ENCODE assay signal across 8 cellular contexts in genomic region chr12:14950982-14951746, GRCh38. TPM values are rescaled to one million over a fixed set of nuclear protein-coding genes. Genes with fewer than 3 reads are reported as not detected.
A peak's percentile ranks its signal among the peaks of the same experiment; 100 is the strongest.
DNase-seq lines count a peak whose midpoint lies in the region; ATAC-seq, FAIRE-seq and TF ChIP-seq lines count a peak whose summit lies in the region.

No MANE protein-coding gene starts in this region.

- BruUV-seq in Calu3 (replicated peaks; lab: Mats Ljungman, UMichigan), result no TSS peak
- BruUV-seq in endothelial cell of umbilical vein (replicated peaks; lab: Mats Ljungman, UMichigan), result no TSS peak

- peak; percentile 69 for DNase-seq in Calu3
- no peak for DNase-seq in RWPE2 (ENCODE audit: low spot score)
- no peak for DNase-seq in endothelial cell of umbilical vein (ENCODE audit: low read depth, low spot score)
- DNase-seq in NCI-H128 (lab: John Stamatoyannopoulos, UW; ENCODE audit: unreplicated experiment), result no peak
- DNase-seq in NK-92 (lab: John Stamatoyannopoulos, UW; ENCODE audit: unreplicated experiment), result no peak

- H3K4me2 ChIP-seq in endothelial cell of umbilical vein (ENCODE audit: insufficient read depth, low read length), result peak overlapping the region; percentile 56

- intact Hi-C loops in Calu3 (cut with micrococcal nuclease; ENCODE audit: unreplicated experiment), result no loop called here
- intact Hi-C loops in endothelial cell of umbilical vein (cut with micrococcal nuclease), result loop anchor here (10.0 kb wide), 1 partner anchor 696 kb away; no protein-coding TSS in a partner anchor

- peak overlapping the region; percentile 64 for H3K27ac ChIP-seq in RWPE2 (ENCODE audit: poor library complexity, severe bottlenecking)
- H3K27ac ChIP-seq in endothelial cell of umbilical vein (ENCODE audit: insufficient read depth, low read depth, low read length), result peak overlapping the region; percentile 94

- peaks cover 16% of the 10 kb centered on the region for H3K36me3 ChIP-seq in RWPE2 (ENCODE audit: low read depth)
- H3K36me3 ChIP-seq in endothelial cell of umbilical vein (ENCODE audit: control insufficient read depth in 2 of 2, extremely low read depth in 1 of 2, insufficient read depth in 2 of 2, low read length in 2 of 2), result peaks cover 13 to 25% of the 10 kb centered on the region in 2 experiments

- no peaks in the 10 kb centered on the region for H3K9me1 ChIP-seq in endothelial cell of umbilical vein (replicated peaks; ENCODE audit: control insufficient read depth, extremely low read depth, insufficient read depth, low read length)

- no peak overlapping the region for H2AFZ ChIP-seq in endothelial cell of umbilical vein (ENCODE audit: low read depth, low read length)

- H3K9me3 ChIP-seq in RWPE2 (ENCODE audit: severe bottlenecking) (no peaks in the 10 kb centered on the region), endothelial cell of umbilical vein (replicated peaks; ENCODE audit: control insufficient read depth, insufficient read depth, low read length) (no peaks in the 10 kb centered on the region)

- peaks cover 62% of the 10 kb centered on the region for H3K4me1 Mint-ChIP-seq in Calu3 (ENCODE audit: low read depth, unreplicated experiment)
- peaks cover 30% of the 10 kb centered on the region for H3K4me1 Mint-ChIP-seq in nephron

- peaks cover 74% of the 10 kb centered on the region for H3K79me2 ChIP-seq in endothelial cell of umbilical vein (ENCODE audit: control insufficient read depth, insufficient read depth, low read length)

- H3K27ac Mint-ChIP-seq in Calu3 (ENCODE audit: unreplicated experiment) (peak overlapping the region; percentile 71), nephron (peak overlapping the region in 2 of 3 experiments; percentile 41 to 98)

- H3K9ac ChIP-seq in endothelial cell of umbilical vein (replicated peaks; ENCODE audit: extremely low read depth, insufficient read depth, low read length), result peak overlapping the region; percentile 75

- H3K27me3 Mint-ChIP-seq in Calu3 (ENCODE audit: unreplicated experiment), result no peaks in the 10 kb centered on the region
- no peaks in the 10 kb centered on the region for H3K27me3 Mint-ChIP-seq in nephron (ENCODE audit: low read depth)

- FAIRE-seq in endothelial cell of umbilical vein (lab: Jason Lieb, UNC), result no peak

- H3K4me3 Mint-ChIP-seq in Calu3 (ENCODE audit: low read depth, unreplicated experiment) (no peak overlapping the region), nephron (no peak overlapping the region)

- POLR2A ChIA-PET in endothelial cell of umbilical vein (lab: Charles Lee), result no interaction called here

- no peaks in the 10 kb centered on the region for H3K27me3 ChIP-seq in RWPE2 (ENCODE audit: insufficient read depth, poor library complexity, severe bottlenecking)
- no peaks in the 10 kb centered on the region for H3K27me3 ChIP-seq in endothelial cell of umbilical vein (ENCODE audit: control insufficient read depth in 2 of 2, insufficient read depth in 2 of 2, low read length in 2 of 2)

- ATAC-seq in RWPE2 (ENCODE audit: low read depth) (peak; percentile 84), HG03354 (IDR thresholded peaks at IDR 0.05; ENCODE audit: poor library complexity, severe bottlenecking, unreplicated experiment) (no peak), HG03457 (IDR thresholded peaks at IDR 0.05; ENCODE audit: unreplicated experiment) (no peak)

- TF ChIP-seq POLR2A in endothelial cell of umbilical vein (IDR thresholded peaks at IDR 0.05; ENCODE audit: low read depth, low read length), result no peak

- H3K4me3 ChIP-seq in RWPE2 (ENCODE audit: severe bottlenecking) (no peak overlapping the region), endothelial cell of umbilical vein (replicated peaks in 1 of 3; ENCODE audit: insufficient read depth in 1 of 3, low read depth in 1 of 3, low read length in 3 of 3) (no peak overlapping the region)

- H4K20me1 ChIP-seq in endothelial cell of umbilical vein (replicated peaks; ENCODE audit: control insufficient read depth, extremely low read depth, insufficient read depth, low read length), result no peaks in the 10 kb centered on the region

- H3K36me3 Mint-ChIP-seq in Calu3 (ENCODE audit: insufficient read depth, unreplicated experiment), result no peaks in the 10 kb centered on the region
- no peaks in the 10 kb centered on the region for H3K36me3 Mint-ChIP-seq in nephron (ENCODE audit: low read depth)

- dilution Hi-C loops in endothelial cell of umbilical vein (cut with MboI; ENCODE audit: extremely low pct_ligation_motif_present, low sequenced_read_pairs), result loop anchor here (10.0 kb wide), 1 partner anchor 116 kb away; no protein-coding TSS in a partner anchor

- H3K9me3 Mint-ChIP-seq in Calu3 (ENCODE audit: low read depth, unreplicated experiment), result no peaks in the 10 kb centered on the region
- H3K9me3 Mint-ChIP-seq in nephron, result no peaks in the 10 kb centered on the region

- H3K4me1 ChIP-seq in RWPE2 (ENCODE audit: insufficient read depth, poor library complexity, severe bottlenecking) (peaks cover 21% of the 10 kb centered on the region), endothelial cell of umbilical vein (ENCODE audit: control insufficient read depth, extremely low read depth, insufficient read depth, low read length) (peaks cover 85% of the 10 kb centered on the region)

- CTCF ChIA-PET in Calu3 (lab: Charles Lee) (no interaction called here), endothelial cell of umbilical vein (lab: Charles Lee) (no interaction called here)

- no peak for TF ChIP-seq CTCF in Calu3 (IDR thresholded peaks at IDR 0.05; ENCODE audit: unreplicated experiment)
- no peak for TF ChIP-seq CTCF in RWPE2 (IDR thresholded peaks at IDR 0.05; ENCODE audit: poor library complexity, severe bottlenecking)
- no peak for TF ChIP-seq CTCF in endothelial cell of umbilical vein (IDR thresholded peaks at IDR 0.05; ENCODE audit: extremely low read depth in 1 of 2, insufficient read depth in 1 of 2, low read depth in 1 of 2, low read length in 2 of 2)
- TF ChIP-seq CTCF in nephron (IDR thresholded peaks at IDR 0.05; ENCODE audit: unreplicated experiment in 3 of 3), result no peak

TF ChIP-seq in endothelial cell of umbilical vein, 7 proteins besides CTCF, POLR2A, EP300 and RAD21:
- peak; percentile 35 for TF ChIP-seq FOS (IDR thresholded peaks at IDR 0.05; ENCODE audit: borderline replicate concordance, insufficient read depth, low read length)
- no peak for TF ChIP-seq MAX (IDR thresholded peaks at IDR 0.05; ENCODE audit: insufficient read depth, insufficient read length)
- no peak for TF ChIP-seq GATA2 (IDR thresholded peaks at IDR 0.05; ENCODE audit: insufficient read depth, insufficient read length, low read depth, low read length)

RNA-seq across cellular contexts. Expression of gene ARHGDIB, which starts 10.2 kb away (rescaled TPM):
- 23.5 and 23.6 TPM in 2 replicates for total RNA-seq in Calu3 (2022)
- 483 and 550 TPM in 2 replicates for total RNA-seq in endothelial cell of umbilical vein
- 1,200 and 1,245 TPM in 2 replicates for polyA plus RNA-seq in endothelial cell of umbilical vein
- polyA plus RNA-seq in endothelial cell of umbilical vein (2011; cell fraction: cytosol; rRNA removed), result 1,171 and 1,649 TPM in 2 replicates
- 559 and 560 TPM in 2 replicates for polyA plus RNA-seq in endothelial cell of umbilical vein (2011; cell fraction: nucleus; rRNA removed)
- polyA plus RNA-seq in endothelial cell of umbilical vein (2012), result 796 and 1,005 TPM in 2 replicates
- 805 and 875 TPM in 2 replicates for polyA minus RNA-seq in endothelial cell of umbilical vein
- polyA minus RNA-seq in endothelial cell of umbilical vein (2011; cell fraction: cytosol; rRNA and poly(A)+ RNA removed), result not detected
- 185 and 242 TPM in 2 replicates for polyA minus RNA-seq in endothelial cell of umbilical vein (2011; cell fraction: nucleus; rRNA and poly(A)+ RNA removed)

RNA-seq across cellular contexts. Expression of gene ERP27, which starts 12.8 kb away (rescaled TPM):
- 0.17 and 2.3 TPM in 2 replicates for total RNA-seq in Calu3 (2022)
- total RNA-seq in endothelial cell of umbilical vein, result 0.88 and 1.4 TPM in 2 replicates
- polyA plus RNA-seq in endothelial cell of umbilical vein, result 0.67 and 0.70 TPM in 2 replicates
- polyA plus RNA-seq in endothelial cell of umbilical vein (2011; cell fraction: cytosol; rRNA removed), result 0.75 and 0.98 TPM in 2 replicates
- polyA plus RNA-seq in endothelial cell of umbilical vein (2011; cell fraction: nucleus; rRNA removed), result 2.5 and 3.4 TPM in 2 replicates
- 0.62 and 0.68 TPM in 2 replicates for polyA plus RNA-seq in endothelial cell of umbilical vein (2012)
- polyA minus RNA-seq in endothelial cell of umbilical vein, result 1.9 and 2.9 TPM in 2 replicates
- not detected for polyA minus RNA-seq in endothelial cell of umbilical vein (2011; cell fraction: cytosol; rRNA and poly(A)+ RNA removed)
- 6.1 and 8.8 TPM in 2 replicates for polyA minus RNA-seq in endothelial cell of umbilical vein (2011; cell fraction: nucleus; rRNA and poly(A)+ RNA removed)

RNA-seq across cellular contexts. Expression of gene PDE6H, which starts 21.7 kb away (rescaled TPM):
- total RNA-seq in Calu3 (2022) (not detected in 2 replicates), endothelial cell of umbilical vein (not detected in 2 replicates)
- not detected in 2 replicates for polyA plus RNA-seq in endothelial cell of umbilical vein
- polyA plus RNA-seq in endothelial cell of umbilical vein (2011; cell fraction: cytosol; rRNA removed), result not detected in 2 replicates
- polyA plus RNA-seq in endothelial cell of umbilical vein (2011; cell fraction: nucleus; rRNA removed), result not detected in 2 replicates
- polyA plus RNA-seq in endothelial cell of umbilical vein (2012), result not detected in 2 replicates
- polyA minus RNA-seq in endothelial cell of umbilical vein, result not detected in 2 replicates
- not detected for polyA minus RNA-seq in endothelial cell of umbilical vein (2011; cell fraction: cytosol; rRNA and poly(A)+ RNA removed)
- polyA minus RNA-seq in endothelial cell of umbilical vein (2011; cell fraction: nucleus; rRNA and poly(A)+ RNA removed), result not detected in 2 replicates

Comparison
In these comparisons a context has a peak if more than half of its experiments do, and no peak if none do; other contexts are left out.
1. RNA of gene ARHGDIB, which starts 10.2 kb away (total RNA-seq): 483 to 550 TPM in endothelial cell of umbilical vein; 23.5 to 23.6 TPM in Calu3; every median in the first group is over 10 times any median in the second.